Comparison of ENCODE assay signal across 28 cellular contexts in genomic region chr20:63400486-63401210, GRCh38. TPM values are rescaled to one million over a fixed set of nuclear protein-coding genes. Genes with fewer than 3 reads are reported as not detected.
"Had no signal": no experiment of that assay in that cellular context is flagged by ENCODE, and none has a peak within 500 bp of the region (broad histone marks: within the 10 kb centered on the region; RNA-seq: fewer than 3 reads in every experiment).

No MANE protein-coding gene starts in this region.

- FAIRE-seq: endothelial cell of umbilical vein, kidney, pancreas had no signal

- ATAC-seq: activated CD8-positive, alpha-beta memory T cell treated with anti-CD3 and anti-CD28 coated beads, Interleukin-2, amount 10 ng/mL, durations not matched to agents 7 days and 5 days; activated CD8-positive, alpha-beta T cell treated with anti-CD3 and anti-CD28 coated beads, Interleukin-2, amount 10 ng/mL, durations not matched to agents 7 days and 5 days; activated naive CD8-positive, alpha-beta T cell treated with anti-CD3 and anti-CD28 coated beads, Interleukin-2, amount 50 U/mL, for 24 hours; effector memory CD8-positive, alpha-beta T cell; heart left ventricle; left colon; pancreas; psoas muscle; upper lobe of right lung had no signal

- H3K4me3 ChIP-seq: heart left ventricle, pancreas, psoas muscle, right atrium auricular region, spleen, suprapubic skin, tibial artery, upper lobe of right lung had no signal

- H3K9me3 ChIP-seq: heart left ventricle, pancreas, psoas muscle, right atrium auricular region, spleen, suprapubic skin, tibial artery, upper lobe of right lung had no signal

- DNase-seq: activated B cell treated with CpG ODN at 0.5 μM for 24 hours; activated CD4-positive, alpha-beta T cell treated with anti-CD3 and anti-CD28 coated beads, Interleukin-2, amount 50 U/mL, for 1 hour; activated CD8-positive, alpha-beta memory T cell treated with anti-CD3 and anti-CD28 coated beads, Interleukin-2, amount 10 ng/mL, durations not matched to agents 7 days and 5 days; activated CD8-positive, alpha-beta T cell treated with anti-CD3 and anti-CD28 coated beads, Interleukin-2, amount 10 ng/mL, durations not matched to agents 7 days and 5 days; activated naive CD8-positive, alpha-beta T cell treated with anti-CD3 and anti-CD28 coated beads, Interleukin-2, amount 50 U/mL, for 24 hours; activated T-cell treated with anti-CD3 and anti-CD28 coated beads, Interleukin-2, amount 50 U/mL, for 48 hours; amygdala; caudate nucleus; cortex of kidney; effector memory CD8-positive, alpha-beta T cell; heart left ventricle; hypothalamus; immature natural killer cell; kidney; left colon; naive B cell; nephron progenitor cell; nucleus accumbens; psoas muscle; spleen; stimulated activated naive CD4-positive, alpha-beta T cell; tibial artery; upper lobe of right lung had no signal

- H3K4me1 ChIP-seq: heart left ventricle, pancreas, psoas muscle, right atrium auricular region, suprapubic skin, tibial artery, upper lobe of right lung had no signal

- H3K27me3 ChIP-seq: pancreas, right atrium auricular region had no signal

- H3K27ac ChIP-seq: heart left ventricle, pancreas, psoas muscle, right atrium auricular region, spleen, suprapubic skin, tibial artery, upper lobe of right lung had no signal

- H3K36me3 ChIP-seq: heart left ventricle, pancreas, right atrium auricular region, spleen, suprapubic skin, tibial artery, upper lobe of right lung had no signal

RNA-seq across cellular contexts. Expression of gene CHRNA4, which starts 39.5 kb away (rescaled TPM):
- polyA plus RNA-seq: endothelial cell of umbilical vein, fibroblast of lung, immature natural killer cell had no signal
